Comparison of ENCODE assay signal across 16 cellular contexts in genomic region chr2:121562269-121563176, GRCh38. TPM values are rescaled to one million over a fixed set of nuclear protein-coding genes. Genes with fewer than 3 reads are reported as not detected.
A peak's percentile ranks its signal among the peaks of the same experiment; 100 is the strongest.
DNase-seq lines count a peak whose midpoint lies in the region; ATAC-seq, FAIRE-seq and TF ChIP-seq lines count a peak whose summit lies in the region.
"Had no signal": no experiment of that assay in that cellular context is flagged by ENCODE, and none has a peak within 500 bp of the region (broad histone marks: within the 10 kb centered on the region; RNA-seq: fewer than 3 reads in every experiment).

No MANE protein-coding gene starts in this region.

- H3K9me3 Mint-ChIP-seq in nephron (no peaks in the 10 kb centered on the region), progenitor cell of endocrine pancreas (ENCODE audit: low read depth) (peaks cover 7% of the 10 kb centered on the region)

- no peaks in the 10 kb centered on the region for H3K27me3 Mint-ChIP-seq in nephron (ENCODE audit: low read depth)
- no peaks in the 10 kb centered on the region for H3K27me3 Mint-ChIP-seq in progenitor cell of endocrine pancreas
- H3K27me3 Mint-ChIP-seq: activated naive CD4-positive, alpha-beta T cell treated with anti-CD3 and anti-CD28 coated beads, Interleukin-2, amount 10 ng/mL, durations not matched to agents 7 days and 5 days had no signal

- POLR2A ChIA-PET in SK-N-SH (lab: Yijun Ruan, JAX): no interaction called here

- peak; percentile 71 for ATAC-seq in GM21825 (IDR thresholded peaks at IDR 0.05; ENCODE audit: unreplicated experiment)

- TF ChIP-seq EP300 in SK-N-SH (IDR thresholded peaks at IDR 0.05; ENCODE audit: borderline replicate concordance in 1 of 2, low read depth in 1 of 2, low read length in 1 of 2): no peak

- H3K79me2 ChIP-seq in SK-N-SH (ENCODE audit: insufficient read depth): peaks cover 69% of the 10 kb centered on the region

- peaks cover 21% of the 10 kb centered on the region for H4K20me1 ChIP-seq in SK-N-SH (ENCODE audit: insufficient read depth)

- no peak for TF ChIP-seq CTCF in SK-N-SH (IDR thresholded peaks at IDR 0.05)
- no peak for TF ChIP-seq CTCF in nephron (IDR thresholded peaks at IDR 0.05; ENCODE audit: unreplicated experiment in 3 of 3)
- no peak for TF ChIP-seq CTCF in progenitor cell of endocrine pancreas (IDR thresholded peaks at IDR 0.05; ENCODE audit: unreplicated experiment)

- H2AFZ ChIP-seq in SK-N-SH (ENCODE audit: low read depth): no peak overlapping the region

- no peak for TF ChIP-seq RAD21 in SK-N-SH (IDR thresholded peaks at IDR 0.05; ENCODE audit: low read length)

- H3K27me3 ChIP-seq in SK-N-SH (ENCODE audit: insufficient read depth) (no peaks in the 10 kb centered on the region), H7 (ENCODE audit: control insufficient read depth, insufficient read depth, low read length) (no peaks in the 10 kb centered on the region)
- H3K27me3 ChIP-seq: uterus had no signal

- CTCF ChIA-PET in SK-N-SH (lab: Yijun Ruan, JAX): interaction anchor here (0.9 to 3.8 kb wide), 2 partner anchors 31 to 33 kb away, joined by 3 to 11 read pairs; partner anchors contain the start of gene RNU4ATAC

- peaks cover 11% of the 10 kb centered on the region for H3K36me3 Mint-ChIP-seq in nephron (ENCODE audit: low read depth)
- peaks cover 7% of the 10 kb centered on the region for H3K36me3 Mint-ChIP-seq in progenitor cell of endocrine pancreas (ENCODE audit: insufficient read depth)

- H3K4me2 ChIP-seq in SK-N-SH: peak overlapping the region; percentile 47

- peaks cover 25% of the 10 kb centered on the region for H3F3A ChIP-seq in SK-N-SH (replicated peaks; ENCODE audit: insufficient read depth)

- 83% methylated on average over 4 of the region's 4 CpGs for WGBS in SK-N-SH (ENCODE audit: low lambda C conversion rate)

- H3K9me3 ChIP-seq in SK-N-SH: no peaks in the 10 kb centered on the region
- H3K9me3 ChIP-seq: Caco-2, uterus had no signal

- H3K9me2 ChIP-seq in SK-N-SH: no peaks in the 10 kb centered on the region

- H3K27ac Mint-ChIP-seq in nephron: peak overlapping the region; percentile 46 to 92 (median 74)
- H3K27ac Mint-ChIP-seq in progenitor cell of endocrine pancreas: no peak overlapping the region
- H3K27ac Mint-ChIP-seq: activated naive CD4-positive, alpha-beta T cell treated with anti-CD3 and anti-CD28 coated beads, Interleukin-2, amount 10 ng/mL, durations not matched to agents 7 days and 5 days had no signal

- H3K9ac ChIP-seq in SK-N-SH: no peak overlapping the region; the same call in 1 of the 2 replicates

- peak overlapping the region in 1 of 2 experiments; percentile 53; a peak in 2 of 4 replicates for H3K27ac ChIP-seq in SK-N-SH (ENCODE audit: low read depth in 2 of 2, low read length in 1 of 2)
- H3K27ac ChIP-seq: uterus had no signal

- no peak overlapping the region for H3K4me3 Mint-ChIP-seq in nephron
- H3K4me3 Mint-ChIP-seq in progenitor cell of endocrine pancreas (ENCODE audit: low read depth): no peak overlapping the region
- H3K4me3 Mint-ChIP-seq: activated naive CD4-positive, alpha-beta T cell treated with anti-CD3 and anti-CD28 coated beads, Interleukin-2, amount 10 ng/mL, durations not matched to agents 7 days and 5 days had no signal

- H3K4me1 Mint-ChIP-seq in nephron (peaks cover 78% of the 10 kb centered on the region), progenitor cell of endocrine pancreas (ENCODE audit: low read depth) (peaks cover 26% of the 10 kb centered on the region)

- H3K4me1 ChIP-seq in SK-N-SH (ENCODE audit: control insufficient read depth in 1 of 2, insufficient read depth in 2 of 2, low read depth in 1 of 2, low read length in 1 of 2): peaks cover 19% of the 10 kb centered on the region in 2 experiments; a peak in 3 of 4 replicates
- H3K4me1 ChIP-seq: Caco-2, uterus had no signal

- DNase-seq in GM18507 (ENCODE audit: extremely low spot score, insufficient read length, low read depth) (no peak), SK-N-SH (no peak), progenitor cell of endocrine pancreas (ENCODE audit: low spot score, unreplicated experiment) (no peak), NCI-H69 (lab: John Stamatoyannopoulos, UW) (no peak), H7 (no peak), kidney glomerular epithelial cell (lab: John Stamatoyannopoulos, UW) (no peak)
- DNase-seq: activated CD4-positive, CD25-positive, alpha-beta regulatory T cell treated with anti-CD3 and anti-CD28 coated beads, Interleukin-2, amount 50 U/mL, for 72 hours; activated naive CD4-positive, alpha-beta T cell treated with anti-CD3 and anti-CD28 coated beads, Interleukin-2, amount 10 ng/mL, durations not matched to agents 7 days and 5 days; Caco-2; head of caudate nucleus; NCI-H510A treated with DMSO at 0.1 percent for 48 hours; uterus had no signal

- peak; percentile 74 for FAIRE-seq in GM18507 (lab: Jason Lieb, UNC)

- no peaks in the 10 kb centered on the region for H3K36me3 ChIP-seq in SK-N-SH (replicated peaks in 1 of 2; ENCODE audit: control insufficient read depth in 1 of 2, insufficient read depth in 2 of 2, low read length in 1 of 2)
- H3K36me3 ChIP-seq in H7 (replicated peaks; ENCODE audit: control insufficient read depth, insufficient read depth, low read length): no peaks in the 10 kb centered on the region
- H3K36me3 ChIP-seq: uterus had no signal

- no peak overlapping the region for H3K4me3 ChIP-seq in SK-N-SH (ENCODE audit: low read depth in 2 of 2, low read length in 1 of 2)
- no peak overlapping the region for H3K4me3 ChIP-seq in H7 (ENCODE audit: insufficient read depth, low read depth, low read length)
- H3K4me3 ChIP-seq: uterus had no signal

TF ChIP-seq in SK-N-SH, 30 proteins besides CTCF, POLR2A, EP300 and RAD21:
- TF ChIP-seq POLR2AphosphoS5 (IDR thresholded peaks at IDR 0.05; ENCODE audit: low read depth, low read length): no peak
- peak; percentile 74 for TF ChIP-seq PBX3 (IDR thresholded peaks at IDR 0.05)
- TF ChIP-seq, protein P1, sequence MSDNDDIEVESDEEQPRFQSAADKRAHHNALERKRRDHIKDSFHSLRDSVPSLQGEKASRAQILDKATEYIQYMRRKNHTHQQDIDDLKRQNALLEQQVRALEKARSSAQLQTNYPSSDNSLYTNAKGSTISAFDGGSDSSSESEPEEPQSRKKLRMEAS (IDR thresholded peaks at IDR 0.05; ENCODE audit: low read depth): peak; percentile 45; the same call in 1 of the 2 replicates
- TF ChIP-seq RXRA (IDR thresholded peaks at IDR 0.05; ENCODE audit: borderline replicate concordance, low read depth): no peak

RNA-seq across cellular contexts. Expression of gene RNU4ATAC, which starts 31.8 kb away (rescaled TPM):
- polyA plus RNA-seq in SK-N-SH (2012; rRNA removed): not detected in 2 replicates
- polyA plus RNA-seq in SK-N-SH (2012; cell fraction: cytosol; rRNA removed): not detected in 2 replicates
- not detected in 2 replicates for polyA plus RNA-seq in SK-N-SH (2012; cell fraction: nucleus; rRNA removed)
- not detected in 2 replicates for total RNA-seq in progenitor cell of endocrine pancreas
- under 0.01 TPM in 1 of 2 replicates, not detected in the other for total RNA-seq in H7 (2014; rRNA removed; shearing (Covaris generic))
- total RNA-seq: Caco-2, dermis microvascular lymphatic vessel endothelial cell, mesenteric fat pad had no signal
